Comparison of ENCODE assay signal across 10 cellular contexts in the genomic region with DNA sequence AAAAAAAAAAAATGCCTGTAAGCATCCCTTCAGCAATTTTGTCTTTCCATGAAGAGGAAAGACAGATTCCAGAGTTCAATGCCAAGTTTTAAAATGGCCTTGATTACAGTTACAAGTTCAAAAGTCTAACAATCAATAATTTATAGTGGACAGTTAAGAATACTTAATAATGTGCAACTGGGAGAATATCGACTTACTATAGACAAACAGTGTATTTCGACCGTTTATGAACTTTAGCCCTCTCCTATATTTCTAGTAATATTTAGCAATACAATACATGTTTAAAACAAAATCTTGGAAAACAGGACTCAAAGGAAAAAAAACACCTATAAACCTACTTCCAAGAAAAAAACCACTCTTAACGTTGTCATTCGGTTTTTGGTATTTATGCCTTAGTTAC. TPM values are rescaled to one million over a fixed set of nuclear protein-coding genes. Genes with fewer than 3 reads are reported as not detected.
DNase-seq lines count a peak whose midpoint lies in the region; ATAC-seq and TF ChIP-seq lines count a peak whose summit lies in the region.
"Had no signal": no experiment of that assay in that cellular context is flagged by ENCODE, and none has a peak within 500 bp of the region (broad histone marks: within the 10 kb centered on the region; RNA-seq: fewer than 3 reads in every experiment).

No MANE protein-coding gene starts in this region.

- peaks cover 19% of the 10 kb centered on the region for H3K4me1 Mint-ChIP-seq in endothelial cell (ENCODE audit: unreplicated experiment)
- peaks cover 40% of the 10 kb centered on the region for H3K4me1 Mint-ChIP-seq in progenitor cell of endocrine pancreas (ENCODE audit: low read depth)

- DNase-seq in OCI-M1 (lab: John Stamatoyannopoulos, UW) (peak; percentile 45), endothelial cell (ENCODE audit: low spot score) (no peak), progenitor cell of endocrine pancreas (ENCODE audit: low spot score, unreplicated experiment) (no peak), H4 (ENCODE audit: low spot score) (no peak), sciatic nerve (ENCODE audit: low spot score) (no peak), KG1 (lab: John Stamatoyannopoulos, UW) (no peak)
- DNase-seq in stimulated activated CD4-positive, alpha-beta T cell treated with anti-CD3 and anti-CD28 coated beads, Interleukin-4, amount 100 ng/mL, for 24 hours: no peak
- DNase-seq: IMR-90; stimulated activated CD4-positive, alpha-beta T cell treated with anti-CD3 and anti-CD28 coated beads, Interleukin-4, amount 100 ng/mL, for 1 hour had no signal

- peaks cover 5% of the 10 kb centered on the region for H3K27me3 Mint-ChIP-seq in endothelial cell (ENCODE audit: unreplicated experiment)
- H3K27me3 Mint-ChIP-seq in progenitor cell of endocrine pancreas: no peaks in the 10 kb centered on the region

- TF ChIP-seq CTCF in endothelial cell (IDR thresholded peaks at IDR 0.05; ENCODE audit: unreplicated experiment) (no peak), progenitor cell of endocrine pancreas (IDR thresholded peaks at IDR 0.05; ENCODE audit: unreplicated experiment) (no peak)

- H3K9me3 Mint-ChIP-seq in endothelial cell (ENCODE audit: unreplicated experiment) (no peaks in the 10 kb centered on the region), progenitor cell of endocrine pancreas (ENCODE audit: low read depth) (no peaks in the 10 kb centered on the region)

- no peak for ATAC-seq in sciatic nerve

- H3K36me3 Mint-ChIP-seq in endothelial cell (ENCODE audit: low read depth, unreplicated experiment): peaks cover 21% of the 10 kb centered on the region
- H3K36me3 Mint-ChIP-seq in progenitor cell of endocrine pancreas (ENCODE audit: insufficient read depth): peaks cover 13% of the 10 kb centered on the region

- H3K4me3 ChIP-seq in GM08714 (ENCODE audit: low read length): peak overlapping the region; percentile 98; the same call in 1 of the 2 replicates

- H3K4me3 Mint-ChIP-seq in endothelial cell (ENCODE audit: unreplicated experiment) (peak overlapping the region; percentile 94), progenitor cell of endocrine pancreas (ENCODE audit: low read depth) (peak overlapping the region; percentile 90)

- intact Hi-C loops in sciatic nerve (cut with DNase I): loop anchor here (10.0 kb wide), 1 partner anchor 229 kb away; a partner anchor contains a TSS

- H3K27ac Mint-ChIP-seq in endothelial cell (ENCODE audit: unreplicated experiment) (peak overlapping the region; percentile 94), progenitor cell of endocrine pancreas (peak overlapping the region; percentile 97)

RNA-seq across cellular contexts. Expression of a gene that starts 1.5 kb away (rescaled TPM):
- total RNA-seq in endothelial cell (ENCODE audit: unreplicated experiment) (68.7 TPM), progenitor cell of endocrine pancreas (128 and 131 TPM in 2 replicates), sciatic nerve (82.0 TPM)
- 17.3 and 17.4 TPM in 2 replicates for total RNA-seq in H4 (2014; rRNA removed; shearing (Covaris generic))

RNA-seq across cellular contexts. Expression of a gene that starts 1.6 kb away (rescaled TPM):
- total RNA-seq in endothelial cell (ENCODE audit: unreplicated experiment): 50.0 TPM
- 85.9 and 94.0 TPM in 2 replicates for total RNA-seq in progenitor cell of endocrine pancreas
- 75.7 and 81.7 TPM in 2 replicates for total RNA-seq in H4 (2014; rRNA removed; shearing (Covaris generic))
- 55.4 TPM for total RNA-seq in sciatic nerve

RNA-seq across cellular contexts. Expression of a gene that starts 21.4 kb away (rescaled TPM):
- total RNA-seq in endothelial cell (ENCODE audit: unreplicated experiment) (54.7 TPM), progenitor cell of endocrine pancreas (76.4 and 79.8 TPM in 2 replicates), sciatic nerve (55.8 TPM)
- total RNA-seq in H4 (2014; rRNA removed; shearing (Covaris generic)): 67.5 and 82.7 TPM in 2 replicates

RNA-seq across cellular contexts. Expression of a gene that starts 21.7 kb away (rescaled TPM):
- total RNA-seq in endothelial cell (ENCODE audit: unreplicated experiment): 83.9 TPM
- total RNA-seq in progenitor cell of endocrine pancreas: 85.1 and 89.6 TPM in 2 replicates
- 153 and 208 TPM in 2 replicates for total RNA-seq in H4 (2014; rRNA removed; shearing (Covaris generic))
- 60.0 TPM for total RNA-seq in sciatic nerve
